Comparison of ENCODE assay signal across 8 cellular contexts in the genomic region with DNA sequence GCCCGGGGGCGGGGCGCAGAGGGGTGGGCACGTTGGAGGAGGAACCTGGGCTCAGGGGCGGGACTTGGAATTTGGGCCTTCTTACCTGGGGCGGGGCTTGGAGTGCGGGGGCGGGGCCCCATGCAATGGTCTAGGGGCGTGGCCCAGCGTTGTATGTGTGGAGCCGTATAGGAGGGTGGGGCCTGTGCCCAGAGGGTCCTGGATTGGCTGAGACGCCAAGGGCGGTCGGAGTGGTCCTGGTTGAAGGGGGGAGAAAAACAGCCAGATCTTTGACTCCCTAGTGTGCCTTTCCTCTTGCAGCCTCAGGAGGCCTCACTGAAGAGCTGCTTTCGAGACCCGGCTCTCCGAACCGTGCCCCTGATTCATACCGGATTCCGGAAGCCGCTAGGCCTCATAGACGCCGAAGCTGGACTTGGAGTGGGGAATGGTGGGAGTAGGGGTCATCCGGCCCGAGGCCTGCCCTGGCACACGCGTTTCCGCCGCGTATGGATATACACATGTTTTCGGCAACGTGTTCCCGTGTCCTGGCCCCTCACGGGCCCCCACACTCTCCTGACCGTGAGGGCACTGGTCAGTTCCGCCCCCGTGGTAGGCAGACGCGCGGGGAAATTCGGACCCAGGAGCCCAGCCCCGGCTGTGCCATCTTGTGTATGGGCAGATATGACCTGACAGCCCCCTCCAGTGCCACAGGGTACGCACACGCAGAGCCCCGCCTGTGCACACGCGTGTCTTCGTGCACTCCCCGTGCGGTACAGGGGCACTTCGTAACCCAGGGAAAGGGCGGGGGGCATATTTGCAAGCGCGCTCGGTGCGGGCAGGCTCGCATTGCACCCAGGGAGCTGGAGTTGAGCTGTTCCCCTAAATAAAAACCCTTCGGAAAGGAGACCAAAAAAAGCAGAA.
DNase-seq lines count a peak whose midpoint lies in the region; TF ChIP-seq lines count a peak whose summit lies in the region.

No MANE protein-coding gene starts in this region.

- no peaks in the 10 kb centered on the region for H3K9me2 ChIP-seq in OCI-LY1 (ENCODE audit: low read depth, low read length)

- no peaks in the 10 kb centered on the region for H4K20me1 ChIP-seq in OCI-LY1 (ENCODE audit: insufficient read depth, low read length)

- DNase-seq in COR-L47 (lab: John Stamatoyannopoulos, UW) (peak; percentile 97), GM20000 (ENCODE audit: low spot score) (peak; percentile 94), activated T-cell treated with anti-CD3 and anti-CD28 coated beads for 1 hour (ENCODE audit: low read depth) (peak; percentile 93), epidermal melanocyte (ENCODE audit: insufficient read length, low spot score) (peak; percentile 92), middle frontal gyrus (ENCODE audit: extremely low spot score, low spot score) (peak; percentile 81)
- DNase-seq in stimulated activated CD8-positive, alpha-beta memory T cell treated with anti-CD3 and anti-CD28 coated beads, Interleukin-2, amount 100 ng/mL, for 1 hour (ENCODE audit: low read depth in 2 of 2), result peak; percentile 83 to 93

- H3K4me1 ChIP-seq in HUES6 (ENCODE audit: control insufficient read depth, insufficient read depth, low read length) (peaks cover 11% of the 10 kb centered on the region; the same call in 1 of the 2 replicates), OCI-LY1 (ENCODE audit: insufficient read depth, low read length, severe bottlenecking) (peaks cover 6% of the 10 kb centered on the region)

- H3K36me3 ChIP-seq in HUES6 (ENCODE audit: control insufficient read depth, insufficient read depth, low read length), result peaks cover 14% of the 10 kb centered on the region
- H3K36me3 ChIP-seq in OCI-LY1 (ENCODE audit: insufficient read depth, low read length), result peaks cover 14% of the 10 kb centered on the region

- no peaks in the 10 kb centered on the region for H3K27me3 ChIP-seq in HUES6 (ENCODE audit: control insufficient read depth, insufficient read depth, low read length)
- H3K27me3 ChIP-seq in OCI-LY1 (ENCODE audit: insufficient read depth, low read length), result no peaks in the 10 kb centered on the region

- TF ChIP-seq CTCF in GM20000 (IDR thresholded peaks at IDR 0.05; ENCODE audit: extremely low read depth, missing control alignments) (no peak), OCI-LY1 (IDR thresholded peaks at IDR 0.05; ENCODE audit: low read length) (peak; percentile 13; the same call in 1 of the 2 replicates)

- peak overlapping the region; percentile 73 for H3K4me3 ChIP-seq in HUES6 (ENCODE audit: low read depth, low read length)
- H3K4me3 ChIP-seq in OCI-LY1 (ENCODE audit: low read depth, low read length, poor library complexity, severe bottlenecking), result peak overlapping the region; percentile 96

- H3K9ac ChIP-seq in HUES6 (ENCODE audit: low read length), result peak overlapping the region; percentile 85
- H3K9ac ChIP-seq in OCI-LY1 (ENCODE audit: low read length), result peak overlapping the region; percentile 79

- peak overlapping the region; percentile 68 for H3K4me2 ChIP-seq in OCI-LY1 (ENCODE audit: low read length)

- no peak overlapping the region for H2AFZ ChIP-seq in OCI-LY1 (ENCODE audit: low read length)

- H3K79me2 ChIP-seq in OCI-LY1 (ENCODE audit: insufficient read depth, low read length), result peaks cover 5% of the 10 kb centered on the region; the same call in 1 of the 2 replicates

- H3K9me3 ChIP-seq in HUES6 (ENCODE audit: control insufficient read depth, insufficient read depth, low read depth, low read length) (no peaks in the 10 kb centered on the region), OCI-LY1 (ENCODE audit: low read length) (no peaks in the 10 kb centered on the region)

- H3F3A ChIP-seq in OCI-LY1 (ENCODE audit: insufficient read depth, low read length), result no peaks in the 10 kb centered on the region

- H3K27ac ChIP-seq in HUES6 (ENCODE audit: low read depth, low read length) (peak overlapping the region; percentile 78; the same call in 1 of the 2 replicates), OCI-LY1 (ENCODE audit: low read depth, low read length, poor library complexity, severe bottlenecking) (peak overlapping the region; percentile 88)

Comparison
In these comparisons a context has a peak if more than half of its experiments do, and no peak if none do; other contexts are left out.
1. Peak in every context shown above with its lines: DNase-seq, H3K4me3 ChIP-seq and H3K27ac ChIP-seq.